Comparison of ENCODE assay signal across 8 cellular contexts in the genomic region with DNA sequence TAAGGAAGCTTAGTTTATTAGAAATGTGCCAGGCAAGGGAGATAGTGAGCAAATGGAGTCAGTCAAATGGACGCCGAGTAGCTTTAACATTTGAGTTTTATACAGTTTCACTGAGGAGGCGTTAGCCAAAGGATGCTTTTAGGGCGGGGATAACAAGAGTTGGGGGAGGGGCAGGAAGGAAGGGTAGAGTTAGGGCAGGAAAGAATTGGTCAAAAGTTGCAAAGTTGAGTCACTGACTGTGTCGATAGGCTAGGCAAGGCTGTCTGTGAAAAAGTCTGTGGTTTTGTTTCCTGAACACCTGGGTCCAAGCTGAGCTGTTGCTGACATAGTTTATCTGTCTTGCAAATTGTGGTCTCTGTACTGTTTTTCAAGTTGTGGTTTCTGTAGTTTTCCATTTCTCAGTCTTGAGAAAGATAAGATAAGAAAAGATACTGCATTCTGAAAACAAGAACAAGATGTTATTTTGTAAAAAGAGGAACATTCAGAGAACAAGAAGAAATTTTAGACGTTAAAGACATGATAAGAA.
DNase-seq lines count a peak whose midpoint lies in the region; ATAC-seq and TF ChIP-seq lines count a peak whose summit lies in the region.

No MANE protein-coding gene starts in this region.

- no peak overlapping the region for H3K4me2 ChIP-seq in HCT116 (ENCODE audit: low read length)

- no peak for TF ChIP-seq RAD21 in HCT116 (IDR thresholded peaks at IDR 0.05; ENCODE audit: low read depth)

- H2AFZ ChIP-seq in HCT116 (ENCODE audit: low read depth, low read length, poor library complexity, severe bottlenecking) = peak overlapping the region; percentile 44

- intact Hi-C loops in HCT116 (cut with micrococcal nuclease) = no loop called here

- H3K36me3 ChIP-seq in HCT116 (ENCODE audit: control insufficient read depth in 1 of 2, insufficient read depth in 2 of 2, low read length in 2 of 2) (no peaks in the 10 kb centered on the region), right atrium auricular region (no peaks in the 10 kb centered on the region)

- H3K27me3 ChIP-seq in HCT116 (ENCODE audit: insufficient read depth, low read length) = no peaks in the 10 kb centered on the region
- H3K27me3 ChIP-seq in right atrium auricular region = no peaks in the 10 kb centered on the region

- DNase-seq in GM10266 (ENCODE audit: extremely low spot score) (peak; percentile 81), HCT116 (ENCODE audit: low read depth, low spot score) (no peak), NAMALWA (ENCODE audit: low spot score) (peak; percentile 99), right atrium auricular region (ENCODE audit: low spot score) (no peak), NCI-H69 (lab: John Stamatoyannopoulos, UW) (no peak), COLO668 (lab: John Stamatoyannopoulos, UW; ENCODE audit: unreplicated experiment) (no peak)
- peak; percentile 58 for DNase-seq in activated T-cell treated with anti-CD3 and anti-CD28 coated beads, Interleukin-2, amount 50 U/mL, for 1 hour
- peak; percentile 58 to 87 for DNase-seq in stimulated activated CD8-positive, alpha-beta memory T cell treated with anti-CD3 and anti-CD28 coated beads, Interleukin-15, amount 100 ng/mL, for 4 hours (ENCODE audit: low read depth in 2 of 2)

- H3K9me3 ChIP-seq in HCT116 (ENCODE audit: control insufficient read depth in 1 of 2, insufficient read depth in 1 of 2, low read depth in 1 of 2, low read length in 2 of 2) (no peaks in the 10 kb centered on the region), right atrium auricular region (peaks cover 0 to 3% of the 10 kb centered on the region in 2 donors)

- CTCF ChIA-PET in HCT116 (lab: Charles Lee) = interaction anchor here (1.4 kb wide), 1 partner anchor 164 kb away, joined by 6 read pairs; no protein-coding TSS in a partner anchor

- peaks cover 11 to 16% of the 10 kb centered on the region in 2 experiments; a peak in 3 of 4 replicates for H3K4me1 ChIP-seq in HCT116 (ENCODE audit: control insufficient read depth in 1 of 2, insufficient read depth in 2 of 2, low read length in 2 of 2)
- peaks cover 0 to 15% of the 10 kb centered on the region in 2 donors for H3K4me1 ChIP-seq in right atrium auricular region

- no peak for ATAC-seq in HCT116

- TF ChIP-seq POLR2A in HCT116 (IDR thresholded peaks at IDR 0.05; ENCODE audit: borderline replicate concordance, extremely low read depth, insufficient read depth, insufficient read length) = no peak

- H3K79me2 ChIP-seq in HCT116 (ENCODE audit: insufficient read depth, low read length) = no peaks in the 10 kb centered on the region

- TF ChIP-seq CTCF in GM10266 (IDR thresholded peaks at IDR 0.05; ENCODE audit: control insufficient read depth, insufficient read depth, low read depth, missing control alignments) = no peak
- no peak for TF ChIP-seq CTCF in HCT116 (IDR thresholded peaks at IDR 0.05 in 2 of 3, conservative IDR thresholded peaks at IDR 0.05 in 1 of 3; ENCODE audit: borderline replicate concordance in 1 of 3, insufficient read depth in 1 of 3, low read depth in 2 of 3, low read length in 2 of 3)
- TF ChIP-seq CTCF in right atrium auricular region (IDR thresholded peaks at IDR 0.05) = no peak

- no peaks in the 10 kb centered on the region for H4K20me1 ChIP-seq in HCT116 (ENCODE audit: insufficient read depth)

- POLR2A ChIA-PET in HCT116 (lab: Charles Lee) = no interaction called here

- BruUV-seq in HCT116 (replicated peaks; lab: Mats Ljungman, UMichigan) = no TSS peak

- no peak overlapping the region for H3K9ac ChIP-seq in HCT116 (ENCODE audit: low read length)

- H3K27ac ChIP-seq in HCT116 (ENCODE audit: low read depth, low read length) = no peak overlapping the region
- H3K27ac ChIP-seq in right atrium auricular region = peak overlapping the region; percentile 35 to 56

- RAD21 ChIA-PET in HCT116 (lab: Charles Lee; ENCODE audit: low non-redundant PET in 1 of 2, low total read pairs in 2 of 2, uncharacterized antibody in 2 of 2, unreplicated experiment in 2 of 2) = no interaction called here

- H3K4me3 ChIP-seq in HCT116 (replicated peaks in 1 of 2; ENCODE audit: low read depth in 1 of 2, low read length in 2 of 2) = no peak overlapping the region
- no peak overlapping the region for H3K4me3 ChIP-seq in right atrium auricular region

- H3K9me2 ChIP-seq in HCT116 (ENCODE audit: insufficient read depth) = no peaks in the 10 kb centered on the region

TF ChIP-seq in HCT116, 20 proteins besides CTCF, POLR2A, EP300 and RAD21:
- TF ChIP-seq TCF7L2 (IDR thresholded peaks at IDR 0.05; ENCODE audit: borderline replicate concordance, extremely low read depth, insufficient read depth, insufficient read length) (no peak), POLR2AphosphoS5 (IDR thresholded peaks at IDR 0.05; ENCODE audit: low read depth, low read length) (no peak), SRF (IDR thresholded peaks at IDR 0.05; ENCODE audit: low read depth) (no peak), ZNF274 (IDR thresholded peaks at IDR 0.05; ENCODE audit: low read depth, low read length) (no peak), SIN3A (IDR thresholded peaks at IDR 0.05; ENCODE audit: low read depth) (no peak), CBX3 (IDR thresholded peaks at IDR 0.05; ENCODE audit: low read depth) (no peak), CEBPB (IDR thresholded peaks at IDR 0.05; ENCODE audit: low read depth) (no peak), EZH2 (IDR thresholded peaks at IDR 0.05) (no peak), EGR1 (IDR thresholded peaks at IDR 0.05; ENCODE audit: low read depth) (no peak), ZFX (IDR thresholded peaks at IDR 0.05) (no peak), JUND (IDR thresholded peaks at IDR 0.05) (no peak), YY1 (IDR thresholded peaks at IDR 0.05; ENCODE audit: extremely low read depth, insufficient replicate concordance, low read depth, low read length) (no peak), ELF1 (IDR thresholded peaks at IDR 0.05; ENCODE audit: borderline replicate concordance, low read depth) (no peak), EZH2phosphoT487 (IDR thresholded peaks at IDR 0.05; ENCODE audit: borderline replicate concordance) (no peak)
- TF ChIP-seq, protein P1, sequence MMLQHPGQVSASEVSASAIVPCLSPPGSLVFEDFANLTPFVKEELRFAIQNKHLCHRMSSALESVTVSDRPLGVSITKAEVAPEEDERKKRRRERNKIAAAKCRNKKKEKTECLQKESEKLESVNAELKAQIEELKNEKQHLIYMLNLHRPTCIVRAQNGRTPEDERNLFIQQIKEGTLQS (IDR thresholded peaks at IDR 0.05) = no peak
- TF ChIP-seq, protein P2, sequence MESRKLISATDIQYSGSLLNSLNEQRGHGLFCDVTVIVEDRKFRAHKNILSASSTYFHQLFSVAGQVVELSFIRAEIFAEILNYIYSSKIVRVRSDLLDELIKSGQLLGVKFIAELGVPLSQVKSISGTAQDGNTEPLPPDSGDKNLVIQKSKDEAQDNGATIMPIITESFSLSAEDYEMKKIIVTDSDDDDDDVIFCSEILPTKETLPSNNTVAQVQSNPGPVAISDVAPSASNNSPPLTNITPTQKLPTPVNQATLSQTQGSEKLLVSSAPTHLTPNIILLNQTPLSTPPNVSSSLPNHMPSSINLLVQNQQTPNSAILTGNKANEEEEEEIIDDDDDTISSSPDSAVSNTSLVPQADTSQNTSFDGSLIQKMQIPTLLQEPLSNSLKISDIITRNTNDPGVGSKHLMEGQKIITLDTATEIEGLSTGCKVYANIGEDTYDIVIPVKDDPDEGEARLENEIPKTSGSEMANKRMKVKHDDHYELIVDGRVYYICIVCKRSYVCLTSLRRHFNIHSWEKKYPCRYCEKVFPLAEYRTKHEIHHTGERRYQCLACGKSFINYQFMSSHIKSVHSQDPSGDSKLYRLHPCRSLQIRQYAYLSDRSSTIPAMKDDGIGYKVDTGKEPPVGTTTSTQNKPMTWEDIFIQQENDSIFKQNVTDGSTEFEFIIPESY (IDR thresholded peaks at IDR 0.05; ENCODE audit: extremely low read depth, insufficient replicate concordance, low read length) = no peak
- TF ChIP-seq, protein P3, sequence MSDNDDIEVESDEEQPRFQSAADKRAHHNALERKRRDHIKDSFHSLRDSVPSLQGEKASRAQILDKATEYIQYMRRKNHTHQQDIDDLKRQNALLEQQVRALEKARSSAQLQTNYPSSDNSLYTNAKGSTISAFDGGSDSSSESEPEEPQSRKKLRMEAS (IDR thresholded peaks at IDR 0.05) = no peak
TF ChIP-seq in HCT116: peak in this region for 0.

Comparison
In these comparisons a context has a peak if more than half of its experiments do, and no peak if none do; other contexts are left out.
1. DNase-seq: peak in GM10266 (single experiment), NAMALWA (single experiment), activated T-cell treated with anti-CD3 and anti-CD28 coated beads, Interleukin-2, amount 50 U/mL, for 1 hour (single experiment) and stimulated activated CD8-positive, alpha-beta memory T cell treated with anti-CD3 and anti-CD28 coated beads, Interleukin-15, amount 100 ng/mL, for 4 hours (2 of 2); none in HCT116 (single experiment), right atrium auricular region (single experiment), NCI-H69 (single experiment) and COLO668 (single experiment).